ENCODE assay signal across 22 cellular contexts in the genomic region with DNA sequence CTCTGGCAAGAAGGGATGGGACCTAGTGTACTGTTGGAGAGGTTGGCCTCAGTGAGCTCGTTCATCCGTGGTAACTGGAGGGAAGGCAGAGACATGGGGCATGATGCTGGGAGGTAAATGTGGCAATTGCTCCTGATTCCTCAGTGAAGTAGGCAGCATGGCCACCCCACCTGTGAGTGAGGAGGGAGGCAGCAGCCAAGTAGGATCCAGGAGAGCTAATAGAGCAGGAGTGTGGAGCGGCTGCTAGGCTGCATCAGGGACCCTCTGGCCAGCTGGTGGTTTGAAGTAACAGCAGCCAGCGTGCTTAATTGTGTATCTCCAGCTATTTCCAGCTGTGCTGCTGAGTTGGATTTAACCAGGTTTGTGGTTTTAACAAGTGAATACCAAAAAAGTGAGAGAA. TPM values are rescaled to one million over a fixed set of nuclear protein-coding genes. Genes with fewer than 3 reads are reported as not detected.
DNase-seq lines count a peak whose midpoint lies in the region; ATAC-seq lines count a peak whose summit lies in the region.
"Had no signal": no experiment of that assay in that cellular context is flagged by ENCODE, and none has a peak within 500 bp of the region (broad histone marks: within the 10 kb centered on the region; RNA-seq: fewer than 3 reads in every experiment).

No MANE protein-coding gene starts in this region.

- no peaks in the 10 kb centered on the region for H3K27me3 Mint-ChIP-seq in activated naive CD8-positive, alpha-beta T cell
- H3K27me3 Mint-ChIP-seq in activated naive CD8-positive, alpha-beta T cell treated with anti-CD3 and anti-CD28 coated beads for 36 hours = no peaks in the 10 kb centered on the region
- H3K27me3 Mint-ChIP-seq in activated CD4-positive, alpha-beta memory T cell treated with anti-CD3 and anti-CD28 coated beads for 36 hours = no peaks in the 10 kb centered on the region
- H3K27me3 Mint-ChIP-seq in memory B cell = no peaks in the 10 kb centered on the region
- H3K27me3 Mint-ChIP-seq in stimulated activated memory B cell treated with anti-CD40 and anti-IgM and Interleukin-4, amounts not matched to agents 10 μg/mL and 1 μg/mL and 100 μg/mL, for 72 hours = no peaks in the 10 kb centered on the region
- H3K27me3 Mint-ChIP-seq: activated B cell treated with CpG ODN at 0.5 μM for 24 hours; activated CD8-positive, alpha-beta memory T cell treated with anti-CD3 and anti-CD28 coated beads, Interleukin-2, amount 10 ng/mL, durations not matched to agents 7 days and 5 days had no signal

- peaks cover 34% of the 10 kb centered on the region for H3K36me3 Mint-ChIP-seq in activated naive CD8-positive, alpha-beta T cell
- H3K36me3 Mint-ChIP-seq in activated naive CD8-positive, alpha-beta T cell treated with anti-CD3 and anti-CD28 coated beads for 36 hours = peaks cover 32% of the 10 kb centered on the region
- H3K36me3 Mint-ChIP-seq in activated CD4-positive, alpha-beta memory T cell treated with anti-CD3 and anti-CD28 coated beads for 36 hours = peaks cover 55% of the 10 kb centered on the region
- peaks cover 38% of the 10 kb centered on the region for H3K36me3 Mint-ChIP-seq in memory B cell
- peaks cover 51% of the 10 kb centered on the region for H3K36me3 Mint-ChIP-seq in stimulated activated memory B cell treated with anti-CD40 and anti-IgM and Interleukin-4, amounts not matched to agents 10 μg/mL and 1 μg/mL and 100 μg/mL, for 72 hours

- intact Hi-C loops in activated CD4-positive, alpha-beta memory T cell treated with anti-CD3 and anti-CD28 coated beads for 36 hours (cut with micrococcal nuclease) = loop anchor here (5.0 kb wide), 1 partner anchor 91 kb away; no protein-coding TSS in a partner anchor

- CTCF ChIA-PET in activated CD4-positive, alpha-beta memory T cell treated with anti-CD3 and anti-CD28 coated beads for 36 hours (lab: Charles Lee) = interaction anchor here (0.9 kb wide), 1 partner anchor 20 kb away, joined by 3 read pairs; no protein-coding TSS in a partner anchor

- peak overlapping the region; percentile 43 for H3K27ac Mint-ChIP-seq in activated naive CD8-positive, alpha-beta T cell
- H3K27ac Mint-ChIP-seq in activated naive CD8-positive, alpha-beta T cell treated with anti-CD3 and anti-CD28 coated beads for 36 hours = no peak overlapping the region
- H3K27ac Mint-ChIP-seq in activated CD4-positive, alpha-beta memory T cell treated with anti-CD3 and anti-CD28 coated beads for 36 hours = peak overlapping the region; percentile 35
- H3K27ac Mint-ChIP-seq in memory B cell = peak overlapping the region; percentile 75
- peak overlapping the region; percentile 17 for H3K27ac Mint-ChIP-seq in stimulated activated memory B cell treated with anti-CD40 and anti-IgM and Interleukin-4, amounts not matched to agents 10 μg/mL and 1 μg/mL and 100 μg/mL, for 72 hours
- H3K27ac Mint-ChIP-seq: activated B cell treated with CpG ODN at 0.5 μM for 24 hours, endodermal cell had no signal

- DNase-seq in activated naive CD8-positive, alpha-beta T cell treated with anti-CD3 and anti-CD28 coated beads for 36 hours = no peak
- no peak for DNase-seq in activated CD4-positive, alpha-beta memory T cell treated with anti-CD3 and anti-CD28 coated beads for 36 hours
- DNase-seq in memory B cell (ENCODE audit: low spot score in 2 of 2) = no peak
- DNase-seq in LoVo (ENCODE audit: low spot score) = no peak
- DNase-seq in AG08395 (ENCODE audit: low spot score) = no peak
- DNase-seq: activated B cell treated with CpG ODN at 0.5 μM for 24 hours; activated CD8-positive, alpha-beta memory T cell treated with anti-CD3 and anti-CD28 coated beads, Interleukin-2, amount 10 ng/mL, durations not matched to agents 7 days and 5 days; activated gamma-delta T cell; DMS79 treated with DMSO at 0.1 percent for 48 hours; endodermal cell; NCI-H1092; NCI-H2081; NCI-H510A; NK-92 treated with Interleukin-12 subunit alpha and Interleukin-12 subunit beta, amount 100 ng/mL, for 24 hours; Peyer's patch; SJCRH30; stomach; T-helper 9 cell; transverse colon had no signal

- peaks cover 43% of the 10 kb centered on the region for H3K4me1 Mint-ChIP-seq in activated naive CD8-positive, alpha-beta T cell (ENCODE audit: low read depth)
- peaks cover 28% of the 10 kb centered on the region for H3K4me1 Mint-ChIP-seq in activated naive CD8-positive, alpha-beta T cell treated with anti-CD3 and anti-CD28 coated beads for 36 hours
- peaks cover 39% of the 10 kb centered on the region for H3K4me1 Mint-ChIP-seq in activated CD4-positive, alpha-beta memory T cell treated with anti-CD3 and anti-CD28 coated beads for 36 hours (ENCODE audit: low read depth)
- H3K4me1 Mint-ChIP-seq in memory B cell = peaks cover 26% of the 10 kb centered on the region
- H3K4me1 Mint-ChIP-seq in stimulated activated memory B cell treated with anti-CD40 and anti-IgM and Interleukin-4, amounts not matched to agents 10 μg/mL and 1 μg/mL and 100 μg/mL, for 72 hours = peaks cover 32% of the 10 kb centered on the region

- POLR2A ChIA-PET in activated CD4-positive, alpha-beta memory T cell treated with anti-CD3 and anti-CD28 coated beads for 36 hours (lab: Charles Lee) = no interaction called here

- ATAC-seq in memory B cell (ENCODE audit: low read depth) = no peak
- no peak for ATAC-seq in stimulated activated memory B cell treated with anti-CD40 and anti-IgM and Interleukin-4, amounts not matched to agents 10 μg/mL and 1 μg/mL and 100 μg/mL, for 72 hours
- no peak for ATAC-seq in HG03159 (IDR thresholded peaks at IDR 0.05; ENCODE audit: unreplicated experiment)
- ATAC-seq: activated CD8-positive, alpha-beta memory T cell treated with anti-CD3 and anti-CD28 coated beads, Interleukin-2, amount 10 ng/mL, durations not matched to agents 7 days and 5 days had no signal

- H3K4me3 Mint-ChIP-seq in activated naive CD8-positive, alpha-beta T cell = no peak overlapping the region
- no peak overlapping the region for H3K4me3 Mint-ChIP-seq in activated naive CD8-positive, alpha-beta T cell treated with anti-CD3 and anti-CD28 coated beads for 36 hours
- H3K4me3 Mint-ChIP-seq in activated CD4-positive, alpha-beta memory T cell treated with anti-CD3 and anti-CD28 coated beads for 36 hours = no peak overlapping the region
- H3K4me3 Mint-ChIP-seq in memory B cell = no peak overlapping the region
- no peak overlapping the region for H3K4me3 Mint-ChIP-seq in stimulated activated memory B cell treated with anti-CD40 and anti-IgM and Interleukin-4, amounts not matched to agents 10 μg/mL and 1 μg/mL and 100 μg/mL, for 72 hours
- H3K4me3 Mint-ChIP-seq: activated B cell treated with CpG ODN at 0.5 μM for 24 hours; activated CD8-positive, alpha-beta memory T cell treated with anti-CD3 and anti-CD28 coated beads, Interleukin-2, amount 10 ng/mL, durations not matched to agents 7 days and 5 days; endodermal cell had no signal

- no peaks in the 10 kb centered on the region for H3K9me3 Mint-ChIP-seq in activated naive CD8-positive, alpha-beta T cell (ENCODE audit: low read depth)
- no peaks in the 10 kb centered on the region for H3K9me3 Mint-ChIP-seq in activated naive CD8-positive, alpha-beta T cell treated with anti-CD3 and anti-CD28 coated beads for 36 hours
- H3K9me3 Mint-ChIP-seq in activated CD4-positive, alpha-beta memory T cell treated with anti-CD3 and anti-CD28 coated beads for 36 hours = no peaks in the 10 kb centered on the region
- no peaks in the 10 kb centered on the region for H3K9me3 Mint-ChIP-seq in memory B cell
- no peaks in the 10 kb centered on the region for H3K9me3 Mint-ChIP-seq in stimulated activated memory B cell treated with anti-CD40 and anti-IgM and Interleukin-4, amounts not matched to agents 10 μg/mL and 1 μg/mL and 100 μg/mL, for 72 hours
- H3K9me3 Mint-ChIP-seq: activated B cell treated with CpG ODN at 0.5 μM for 24 hours, endodermal cell had no signal

RNA-seq across cellular contexts. Expression of gene TM9SF2, which starts 24.7 kb away (rescaled TPM):
- 10 to 100 TPM; 61.8 to 62.4 TPM for total RNA-seq in activated naive CD8-positive, alpha-beta T cell treated with anti-CD3 and anti-CD28 coated beads for 36 hours
- total RNA-seq in activated CD4-positive, alpha-beta memory T cell treated with anti-CD3 and anti-CD28 coated beads for 36 hours = 10 to 100 TPM; 67.2 to 72.0 TPM
